In genomic region chr4:13984996-13985780, GRCh38 we compare ENCODE assay signal across 2 cellular contexts.
TF ChIP-seq lines count a peak whose summit lies in the region.

No MANE protein-coding gene starts in this region.

TF ChIP-seq in A549, 52 proteins besides CTCF, POLR2A, EP300 and RAD21:
- TF ChIP-seq TP53 (CRISPR knock-in tag; IDR thresholded peaks at IDR 0.05) = no peak
- TF ChIP-seq JUNB (IDR thresholded peaks at IDR 0.05) = no peak
- no peak for TF ChIP-seq MAZ (IDR thresholded peaks at IDR 0.05; ENCODE audit: borderline replicate concordance, low read depth, low read length)
- no peak for TF ChIP-seq HDAC2 (IDR thresholded peaks at IDR 0.05)
- no peak for TF ChIP-seq FOSB (CRISPR knock-in tag; IDR thresholded peaks at IDR 0.05)
- no peak for TF ChIP-seq ATOH8 (CRISPR knock-in tag; IDR thresholded peaks at IDR 0.05; ENCODE audit: low read depth)
- TF ChIP-seq E2F6 (IDR thresholded peaks at IDR 0.05; ENCODE audit: borderline replicate concordance, low read depth) = no peak
- no peak for TF ChIP-seq HOXB5 (CRISPR knock-in tag; IDR thresholded peaks at IDR 0.05)
- no peak for TF ChIP-seq FOXS1 (CRISPR knock-in tag; IDR thresholded peaks at IDR 0.05)
- TF ChIP-seq EHF (CRISPR knock-in tag; IDR thresholded peaks at IDR 0.05) = no peak
- TF ChIP-seq CHD4 (IDR thresholded peaks at IDR 0.05; ENCODE audit: borderline replicate concordance) = no peak
- no peak for TF ChIP-seq CHD2 (IDR thresholded peaks at IDR 0.05; ENCODE audit: low read length, partially characterized antibody)

TF ChIP-seq in IMR-90, 13 proteins besides CTCF, POLR2A, EP300 and RAD21:
- no peak for TF ChIP-seq RFX5 (IDR thresholded peaks at IDR 0.05; ENCODE audit: low read depth, low read length)
- peak; percentile 58; the same call in 1 of the 2 replicates for TF ChIP-seq USF2 (IDR thresholded peaks at IDR 0.05; ENCODE audit: low read depth, low read length)
